In genomic region chr14:95184413-95184790, GRCh38 we compare ENCODE assay signal across 17 cellular contexts. TPM values are rescaled to one million over a fixed set of nuclear protein-coding genes. Genes with fewer than 3 reads are reported as not detected.
DNase-seq lines count a peak whose midpoint lies in the region; ATAC-seq and TF ChIP-seq lines count a peak whose summit lies in the region.
"Had no signal": no experiment of that assay in that cellular context is flagged by ENCODE, and none has a peak within 500 bp of the region (broad histone marks: within the 10 kb centered on the region; RNA-seq: fewer than 3 reads in every experiment).

No MANE protein-coding gene starts in this region.

- H3K27me3 ChIP-seq in breast epithelium = no peaks in the 10 kb centered on the region
- H3K27me3 ChIP-seq in mammary epithelial cell (ENCODE audit: insufficient read depth, low read length) = no peaks in the 10 kb centered on the region
- peaks cover 23% of the 10 kb centered on the region for H3K27me3 ChIP-seq in left ventricle myocardium inferior (ENCODE audit: low read depth)
- H3K27me3 ChIP-seq in psoas muscle (ENCODE audit: insufficient read depth in 3 of 3, low read length in 2 of 3) = no peaks in the 10 kb centered on the region

- peak in 1 of 4 donors; percentile 12 for ATAC-seq in psoas muscle
- no peak for ATAC-seq in SK-N-SH treated with all-trans-retinoic acid at 6 μM for 48 hours
- ATAC-seq: activated CD8-positive, alpha-beta memory T cell treated with anti-CD3 and anti-CD28 coated beads, Interleukin-2, amount 10 ng/mL, durations not matched to agents 7 days and 5 days; WTC11 had no signal

- no TSS peak for BruUV-seq in mammary epithelial cell (replicated peaks; lab: Mats Ljungman, UMichigan)

- in situ Hi-C loops in mammary epithelial cell (cut with MboI; ENCODE audit: low sequenced_read_pairs in 2 of 2) = no loop called here

- no peaks in the 10 kb centered on the region for H3K79me2 ChIP-seq in mammary epithelial cell (ENCODE audit: insufficient read depth, low read length)

- DNase-seq in breast epithelium (ENCODE audit: low spot score in 2 of 2) = no peak
- no peak for DNase-seq in mammary epithelial cell
- peak; percentile 52 for DNase-seq in left ventricle myocardium inferior
- DNase-seq in psoas muscle = no peak
- no peak for DNase-seq in HEK293T (ENCODE audit: extremely low spot score)
- no peak for DNase-seq in NCI-H1092 (lab: John Stamatoyannopoulos, UW)
- no peak for DNase-seq in cerebellar nuclear complex (lab: John Stamatoyannopoulos, UW)
- DNase-seq: activated CD8-positive, alpha-beta memory T cell treated with anti-CD3 and anti-CD28 coated beads, Interleukin-2, amount 10 ng/mL, durations not matched to agents 7 days and 5 days; activated naive CD4-positive, alpha-beta T cell; CD4-positive, CD25-positive, alpha-beta regulatory T cell; DND-41; NCI-H2029; NCI-H69; PC-9 had no signal

- POLR2A ChIA-PET in HEK293T (lab: Yijun Ruan, JAX) = no interaction called here

- no peak overlapping the region for H2AFZ ChIP-seq in mammary epithelial cell (ENCODE audit: low read depth, low read length)
- H2AFZ ChIP-seq: PC-9 had no signal

- H3K4me1 ChIP-seq in breast epithelium (peaks cover 0 to 6% of the 10 kb centered on the region in 2 donors), mammary epithelial cell (ENCODE audit: insufficient read depth, low read length) (no peaks in the 10 kb centered on the region), left ventricle myocardium inferior (peaks cover 64% of the 10 kb centered on the region), psoas muscle (peaks cover 14% of the 10 kb centered on the region)

- H3K9me3 ChIP-seq in breast epithelium (no peaks in the 10 kb centered on the region), mammary epithelial cell (replicated peaks; ENCODE audit: insufficient read depth, low read length) (no peaks in the 10 kb centered on the region), left ventricle myocardium inferior (replicated peaks) (peaks cover 12% of the 10 kb centered on the region), psoas muscle (peaks cover 9% of the 10 kb centered on the region)

- H3K9ac ChIP-seq in mammary epithelial cell (ENCODE audit: insufficient read depth, low read length) = no peak overlapping the region

- H3K4me2 ChIP-seq in mammary epithelial cell (ENCODE audit: insufficient read depth, low read depth, low read length) = no peak overlapping the region
- H3K4me2 ChIP-seq: PC-9 had no signal

- no peaks in the 10 kb centered on the region for H4K20me1 ChIP-seq in mammary epithelial cell (ENCODE audit: insufficient read depth, low read length)

- no peaks in the 10 kb centered on the region for H3K36me3 ChIP-seq in breast epithelium
- no peaks in the 10 kb centered on the region for H3K36me3 ChIP-seq in mammary epithelial cell (ENCODE audit: insufficient read depth, low read length)
- H3K36me3 ChIP-seq in left ventricle myocardium inferior = peaks cover 14% of the 10 kb centered on the region
- peaks cover 0 to 13% of the 10 kb centered on the region in 2 donors for H3K36me3 ChIP-seq in psoas muscle (ENCODE audit: insufficient read depth in 1 of 2, low read depth in 1 of 2)

- TF ChIP-seq POLR2A in breast epithelium (IDR thresholded peaks at IDR 0.05) = no peak

- dilution Hi-C loops in mammary epithelial cell (cut with HindIII; ENCODE audit: low sequenced_read_pairs) = no loop called here

- no peak overlapping the region for H3K4me3 ChIP-seq in breast epithelium
- H3K4me3 ChIP-seq in mammary epithelial cell (replicated peaks in 1 of 3; ENCODE audit: insufficient read depth in 1 of 3, low read depth in 2 of 3, low read length in 3 of 3) = no peak overlapping the region
- no peak overlapping the region for H3K4me3 ChIP-seq in left ventricle myocardium inferior
- no peak overlapping the region for H3K4me3 ChIP-seq in psoas muscle
- H3K4me3 ChIP-seq: PC-9 had no signal

- 41% methylated on average over 2 of the region's 2 CpGs for WGBS in mammary epithelial cell (ENCODE audit: low coverage, missing lambda C conversion rate)
- 18 to 32% (median 28%) methylated on average over 2 of the region's 2 CpGs for WGBS in psoas muscle, 3 donors

- intact Hi-C loops in breast epithelium (cut with DNase I; ENCODE audit: low total_unique reads) (no loop called here), mammary epithelial cell (cut with micrococcal nuclease) (no loop called here), left ventricle myocardium inferior (cut with micrococcal nuclease) (no loop called here), psoas muscle (cut with DNase I) (no loop called here)

- CTCF ChIA-PET in mammary epithelial cell (lab: Charles Lee; ENCODE audit: low non-redundant PET) (no interaction called here), HEK293T (lab: Yijun Ruan, JAX) (interaction anchor here (1.7 kb wide), 1 partner anchor 10 kb away, joined by 3 read pairs; no protein-coding TSS in a partner anchor)

- H3K27ac ChIP-seq in breast epithelium = peak overlapping the region; percentile 53 to 84
- no peak overlapping the region for H3K27ac ChIP-seq in mammary epithelial cell (ENCODE audit: insufficient read depth, low read depth, low read length)
- H3K27ac ChIP-seq in left ventricle myocardium inferior (replicated peaks) = peak overlapping the region; percentile 86
- peak overlapping the region; percentile 54 for H3K27ac ChIP-seq in psoas muscle
- H3K27ac ChIP-seq: 22Rv1, PC-9 had no signal

- TF ChIP-seq CTCF in breast epithelium (IDR thresholded peaks at IDR 0.05) (no peak), mammary epithelial cell (conservative IDR thresholded peaks at IDR 0.05 in 1 of 2, IDR thresholded peaks at IDR 0.05 in 1 of 2; ENCODE audit: extremely low read depth in 1 of 2, insufficient read depth in 1 of 2, low read depth in 1 of 2, low read length in 2 of 2) (no peak), left ventricle myocardium inferior (IDR thresholded peaks at IDR 0.05; ENCODE audit: borderline replicate concordance) (no peak), psoas muscle (IDR thresholded peaks at IDR 0.05) (no peak)

TF ChIP-seq in HEK293T, 16 proteins besides CTCF, POLR2A, EP300 and RAD21:
- no peak for TF ChIP-seq SUZ12 (IDR thresholded peaks at IDR 0.05)
- no peak for TF ChIP-seq TARDBP (IDR thresholded peaks at IDR 0.05)
- TF ChIP-seq ELF4 (IDR thresholded peaks at IDR 0.05) = no peak
- TF ChIP-seq FOXA1 (IDR thresholded peaks at IDR 0.05) = no peak
- no peak for TF ChIP-seq PKNOX1 (IDR thresholded peaks at IDR 0.05)
- TF ChIP-seq NFRKB (IDR thresholded peaks at IDR 0.05) = no peak
- TF ChIP-seq CTBP1 (IDR thresholded peaks at IDR 0.05; ENCODE audit: borderline replicate concordance) = no peak

TF ChIP-seq in SK-N-SH treated with all-trans-retinoic acid at 6 μM for 48 hours, 23 proteins besides CTCF, POLR2A, EP300 and RAD21:
- TF ChIP-seq ZC3H10 (CRISPR knock-in tag; IDR thresholded peaks at IDR 0.05) (no peak), GLIS3 (CRISPR knock-in tag; IDR thresholded peaks at IDR 0.05) (no peak), ZNF70 (CRISPR knock-in tag; IDR thresholded peaks at IDR 0.05) (no peak), ZNF565 (CRISPR knock-in tag; conservative IDR thresholded peaks at IDR 0.05; ENCODE audit: low read depth) (no peak), PPARA (CRISPR knock-in tag; IDR thresholded peaks at IDR 0.05; ENCODE audit: borderline replicate concordance) (no peak), CSRNP3 (CRISPR knock-in tag; IDR thresholded peaks at IDR 0.05) (no peak), ZFP30 (CRISPR knock-in tag; IDR thresholded peaks at IDR 0.05) (no peak), ESRRG (CRISPR knock-in tag; IDR thresholded peaks at IDR 0.05) (no peak), SNAI2 (CRISPR knock-in tag; IDR thresholded peaks at IDR 0.05) (no peak), PATZ1 (CRISPR knock-in tag; IDR thresholded peaks at IDR 0.05; ENCODE audit: borderline replicate concordance) (no peak), BACH2 (CRISPR knock-in tag; IDR thresholded peaks at IDR 0.05; ENCODE audit: borderline replicate concordance) (no peak), ISL1 (CRISPR knock-in tag; IDR thresholded peaks at IDR 0.05) (no peak), CSDC2 (CRISPR knock-in tag; IDR thresholded peaks at IDR 0.05) (no peak)

RNA-seq across cellular contexts. Expression of gene DICER1, which starts 27.1 kb away (rescaled TPM):
- total RNA-seq in breast epithelium (100 to 1,000 TPM in 1 of 3 donors, 10 to 100 TPM in 2; 74.9 to 126 (median 78.0) TPM), mammary epithelial cell (10 to 100 TPM; 48.4 to 56.0 TPM), left ventricle myocardium inferior (22.1 TPM), psoas muscle (10 to 100 TPM; 30.7 to 41.5 (median 39.3) TPM)
- polyA plus RNA-seq in mammary epithelial cell (17.1 TPM), psoas muscle (10 to 100 TPM in 2 of 3 donors, 1 to 10 TPM in 1; 7.2 to 24.4 (median 11.4) TPM)
- polyA minus RNA-seq in mammary epithelial cell = 185 TPM
